ENCODE assay signal across 31 cellular contexts in the genomic region with DNA sequence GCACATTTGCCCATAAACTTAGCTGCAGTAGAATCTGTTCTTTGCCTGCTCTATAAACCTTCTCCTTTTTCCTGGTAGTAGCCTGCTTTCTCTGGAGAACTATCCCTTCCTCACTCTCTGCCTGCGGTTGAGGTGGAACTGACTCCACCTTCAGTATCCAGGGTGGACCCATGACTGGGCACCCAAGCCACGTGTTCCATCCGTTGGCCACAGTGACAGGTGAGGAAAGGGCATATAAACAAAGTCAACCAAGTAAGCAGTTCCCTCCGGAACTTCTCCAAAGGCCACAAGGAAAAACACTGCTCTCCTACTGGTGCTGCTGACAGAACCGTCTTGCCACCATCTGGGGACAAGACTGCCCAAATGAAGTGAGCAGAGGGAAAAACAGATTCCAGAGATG.
"Had no signal": no experiment of that assay in that cellular context is flagged by ENCODE, and none has a peak within 500 bp of the region (broad histone marks: within the 10 kb centered on the region; RNA-seq: fewer than 3 reads in every experiment).

No MANE protein-coding gene starts in this region.

- H3K4me1 ChIP-seq: parathyroid adenoma, psoas muscle, spleen, testis, transverse colon, upper lobe of right lung, uterus had no signal

- H3K4me2 ChIP-seq: smooth muscle cell had no signal

- H3K27ac Mint-ChIP-seq: naive thymus-derived CD8-positive, alpha-beta T cell; natural killer cell treated with Interleukin-12 subunit alpha and Interleukin-12 subunit beta and Interleukin-15 and Interleukin-18, amount 100 ng/mL, for 72 hours; nephron progenitor cell; progenitor cell of endocrine pancreas; stimulated activated memory B cell treated with anti-CD40 and anti-IgM and Interleukin-4, amounts not matched to agents 10 μg/mL and 1 μg/mL and 100 μg/mL, for 72 hours; stimulated activated naive CD8-positive, alpha-beta T cell treated with anti-CD3 and anti-CD28 coated beads, Interleukin-15, amount 100 ng/mL, for 72 hours; type B pancreatic cell had no signal

- H3K9me3 ChIP-seq: ovary, psoas muscle, suprapubic skin, testis, tibial artery, transverse colon, upper lobe of right lung, uterus had no signal

- H3K4me3 Mint-ChIP-seq: naive thymus-derived CD8-positive, alpha-beta T cell; natural killer cell treated with Interleukin-12 subunit alpha and Interleukin-12 subunit beta and Interleukin-15 and Interleukin-18, amount 100 ng/mL, for 72 hours; nephron progenitor cell; neural crest cell; stimulated activated memory B cell treated with anti-CD40 and anti-IgM and Interleukin-4, amounts not matched to agents 10 μg/mL and 1 μg/mL and 100 μg/mL, for 72 hours; stimulated activated naive CD8-positive, alpha-beta T cell treated with anti-CD3 and anti-CD28 coated beads, Interleukin-15, amount 100 ng/mL, for 72 hours; type B pancreatic cell had no signal

- H2AFZ ChIP-seq: parathyroid adenoma had no signal

- H3K27me3 ChIP-seq: ovary, spleen, suprapubic skin, testis, tibial artery, transverse colon, upper lobe of right lung, uterus had no signal

- H3K36me3 ChIP-seq: ovary, spleen, suprapubic skin, tibial artery, transverse colon, upper lobe of right lung, uterus had no signal

- H3K4me1 Mint-ChIP-seq: naive thymus-derived CD8-positive, alpha-beta T cell; neural crest cell; stimulated activated memory B cell treated with anti-CD40 and anti-IgM and Interleukin-4, amounts not matched to agents 10 μg/mL and 1 μg/mL and 100 μg/mL, for 72 hours; stimulated activated naive CD8-positive, alpha-beta T cell treated with anti-CD3 and anti-CD28 coated beads, Interleukin-15, amount 100 ng/mL, for 72 hours had no signal

- H3K27me3 Mint-ChIP-seq: natural killer cell treated with Interleukin-12 subunit alpha and Interleukin-12 subunit beta and Interleukin-15 and Interleukin-18, amount 100 ng/mL, for 72 hours; progenitor cell of endocrine pancreas; stimulated activated memory B cell treated with anti-CD40 and anti-IgM and Interleukin-4, amounts not matched to agents 10 μg/mL and 1 μg/mL and 100 μg/mL, for 72 hours; stimulated activated naive CD8-positive, alpha-beta T cell treated with anti-CD3 and anti-CD28 coated beads, Interleukin-15, amount 100 ng/mL, for 72 hours; type B pancreatic cell had no signal

- H3K36me3 Mint-ChIP-seq: naive thymus-derived CD8-positive, alpha-beta T cell; stimulated activated memory B cell treated with anti-CD40 and anti-IgM and Interleukin-4, amounts not matched to agents 10 μg/mL and 1 μg/mL and 100 μg/mL, for 72 hours; type B pancreatic cell had no signal

- DNase-seq: naive thymus-derived CD8-positive, alpha-beta T cell; nephron progenitor cell; occipital lobe; ovary; posterior cingulate gyrus; psoas muscle; right cardiac atrium; spleen; stimulated activated CD4-positive, alpha-beta T cell treated with anti-CD3 and anti-CD28 coated beads, Interleukin-12 subunit alpha, Interleukin-12 subunit beta, amount 100 ng/mL, for 4 hours; stimulated activated CD4-positive, alpha-beta T cell treated with anti-CD3 and anti-CD28 coated beads, Interleukin-1b, Interleukin-23, amount 100 ng/mL, for 48 hours; stimulated activated CD4-positive, alpha-beta T cell treated with anti-CD3 and anti-CD28 coated beads, Interleukin-4, amount 100 ng/mL, for 1 hour; stimulated activated CD4-positive, alpha-beta T cell treated with anti-CD3 and anti-CD28 coated beads, Interleukin-4, amount 100 ng/mL, for 4 hours; stimulated activated CD8-positive, alpha-beta memory T cell treated with anti-CD3 and anti-CD28 coated beads, Interleukin-4, amount 100 ng/mL, for 48 hours; stimulated activated naive CD4-positive, alpha-beta T cell; stimulated activated naive CD8-positive, alpha-beta T cell treated with anti-CD3 and anti-CD28 coated beads, Interleukin-15, amount 100 ng/mL, for 72 hours; stimulated activated naive CD8-positive, alpha-beta T cell treated with anti-CD3 and anti-CD28 coated beads, Interleukin-15, Interleukin-2, amounts not matched to agents 100 U/mL and 50 U/mL, for 24 hours; substantia nigra; testis; tibial artery; transverse colon; upper lobe of right lung; uterus had no signal

- H3K4me3 ChIP-seq: ovary, psoas muscle, skin epidermis, smooth muscle cell, spleen, suprapubic skin, testis, tibial artery, transverse colon, upper lobe of right lung, uterus had no signal

- H3K27ac ChIP-seq: ovary, parathyroid adenoma, psoas muscle, skin epidermis, spleen, suprapubic skin, testis, tibial artery, transverse colon, upper lobe of right lung, uterus had no signal

- H3K79me2 ChIP-seq: parathyroid adenoma had no signal
